In the genomic region with DNA sequence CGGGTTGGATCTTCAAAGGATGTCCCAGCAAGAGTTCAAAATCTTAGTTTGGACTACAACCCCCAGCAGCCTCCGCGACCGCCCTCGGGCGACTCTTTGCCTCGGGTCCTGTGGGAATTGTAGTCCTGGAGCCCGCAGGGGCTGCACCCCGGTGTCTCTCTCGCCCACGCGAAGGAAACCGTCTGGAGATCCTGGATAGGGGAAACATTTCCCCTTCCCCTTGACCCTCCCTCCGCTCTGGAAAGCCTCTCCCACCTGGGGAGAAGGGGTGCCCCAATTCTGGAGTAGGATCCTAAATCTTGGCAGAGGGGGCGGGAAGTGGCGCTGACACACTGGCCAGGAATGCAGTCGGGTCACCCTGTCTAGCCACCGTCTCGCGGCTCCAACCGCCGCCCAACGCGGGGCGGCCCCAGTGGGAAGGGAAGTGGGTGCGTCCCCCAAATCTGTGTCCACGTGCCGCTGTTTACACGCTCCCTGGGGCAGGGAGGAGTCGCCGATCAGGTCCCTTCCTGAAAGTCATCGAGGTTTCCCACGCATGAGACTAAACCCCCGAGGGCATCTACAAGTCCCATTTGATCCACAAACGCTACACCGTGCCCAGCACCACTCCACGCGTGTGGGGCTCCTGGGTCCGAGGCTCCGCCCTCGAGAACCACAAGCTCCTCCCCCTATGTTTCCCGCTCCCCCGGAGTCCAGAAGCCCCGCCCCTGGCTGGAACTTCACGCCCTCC, we compare ENCODE assay signal across 8 cellular contexts. TPM values are rescaled to one million over a fixed set of nuclear protein-coding genes. Genes with fewer than 3 reads are reported as not detected.
A peak's percentile ranks its signal among the peaks of the same experiment; 100 is the strongest.
DNase-seq lines count a peak whose midpoint lies in the region; ATAC-seq and TF ChIP-seq lines count a peak whose summit lies in the region.

No MANE protein-coding gene starts in this region.

- H3K27me3 Mint-ChIP-seq in neural progenitor cell (ENCODE audit: insufficient read depth, low read depth) = peaks cover 26% of the 10 kb centered on the region

- H3K36me3 Mint-ChIP-seq in neural progenitor cell = no peaks in the 10 kb centered on the region

- peak overlapping the region; percentile 98 for H2AFZ ChIP-seq in neural progenitor cell (replicated peaks)

- H3K27ac Mint-ChIP-seq in neural progenitor cell = peak overlapping the region; percentile 99

- H4K20me1 ChIP-seq in neural progenitor cell (ENCODE audit: low read depth) = peaks cover 28% of the 10 kb centered on the region

- H3K9me3 ChIP-seq in neural progenitor cell (ENCODE audit: low read depth) (no peaks in the 10 kb centered on the region), stomach (no peaks in the 10 kb centered on the region)

- no peak overlapping the region for H3K9ac ChIP-seq in neural progenitor cell

- peaks cover 21% of the 10 kb centered on the region for H3K4me1 ChIP-seq in neural progenitor cell
- H3K4me1 ChIP-seq in stomach = peaks cover 35 to 57% (median 49%) of the 10 kb centered on the region in 4 donors

- peak overlapping the region; percentile 93 for H3K4me3 Mint-ChIP-seq in neural progenitor cell

- DNase-seq in EH (ENCODE audit: low read depth) (peak; percentile 94), Kasumi-1 (lab: John Stamatoyannopoulos, UW) (peak; percentile 84 to 87), fibroblast of villous mesenchyme (ENCODE audit: low read depth) (peak; percentile 86), neural progenitor cell (ENCODE audit: low spot score) (peak; percentile 92), stomach (peak; percentile 91)
- peak; percentile 94 for DNase-seq in activated effector memory CD4-positive, alpha-beta T cell treated with anti-CD3 and anti-CD28 coated beads, Interleukin-2, amount 50 U/mL, for 16 hours

- no peaks in the 10 kb centered on the region for H3K9me3 Mint-ChIP-seq in neural progenitor cell

- ATAC-seq in GM21825 (IDR thresholded peaks at IDR 0.05; ENCODE audit: unreplicated experiment) = peak; percentile 48

- H3K4me3 ChIP-seq in fibroblast of villous mesenchyme (ENCODE audit: low read depth, low read length) (peak overlapping the region; percentile 92), neural progenitor cell (peak overlapping the region; percentile 65), stomach (peak overlapping the region; percentile 65 to 87 (median 80))

- intact Hi-C loops in stomach (cut with DNase I; ENCODE audit: low total_unique reads) = no loop called here

- peaks cover 4% of the 10 kb centered on the region for H3F3A ChIP-seq in neural progenitor cell (ENCODE audit: low read depth)

- H3K4me2 ChIP-seq in neural progenitor cell = peak overlapping the region; percentile 83

- H3K4me1 Mint-ChIP-seq in neural progenitor cell = peaks cover 32% of the 10 kb centered on the region

- TF ChIP-seq CTCF in fibroblast of villous mesenchyme (IDR thresholded peaks at IDR 0.05; ENCODE audit: insufficient read depth, low read depth, low read length) (no peak), neural progenitor cell (IDR thresholded peaks at IDR 0.05) (no peak), stomach (IDR thresholded peaks at IDR 0.05) (no peak)

- no peaks in the 10 kb centered on the region for H3K36me3 ChIP-seq in neural progenitor cell
- peaks cover 0 to 17% (median 6%) of the 10 kb centered on the region in 4 donors for H3K36me3 ChIP-seq in stomach

- peak; percentile 16 for TF ChIP-seq EP300 in stomach (IDR thresholded peaks at IDR 0.05)

- peaks cover 39% of the 10 kb centered on the region for H3K27me3 ChIP-seq in neural progenitor cell
- H3K27me3 ChIP-seq in stomach = peaks cover 0 to 28% (median 13%) of the 10 kb centered on the region in 3 donors

- peak; percentile 92 for TF ChIP-seq POLR2A in Raji (IDR thresholded peaks at IDR 0.05; ENCODE audit: insufficient read depth, low read depth, low read length)
- no peak for TF ChIP-seq POLR2A in stomach (IDR thresholded peaks at IDR 0.05)

- H3K27ac ChIP-seq in neural progenitor cell = peak overlapping the region; percentile 98
- H3K27ac ChIP-seq in stomach = peak overlapping the region; percentile 89 to 98 (median 91)

- peaks cover 8% of the 10 kb centered on the region for H3K79me2 ChIP-seq in neural progenitor cell (ENCODE audit: low read depth)

- 0 to 2% (median 0%) methylated on average over 16 to 45 of the region's 45 CpGs for WGBS in stomach, 5 donors

RNA-seq across cellular contexts. Expression of a gene that starts 0.7 kb away (rescaled TPM):
- total RNA-seq in fibroblast of villous mesenchyme (5.6 and 8.4 TPM in 2 replicates), neural progenitor cell (ENCODE audit: low replicate concordance) (2.9 and 8.6 TPM in 2 replicates), stomach (10 to 100 TPM in 3 of 5 donors, 1 to 10 TPM in 2; 2.4 to 44.9 (median 28.0) TPM)
- polyA plus RNA-seq in stomach = 100 to 1,000 TPM in 1 of 3 donors, 10 to 100 TPM in 1, 1 to 10 TPM in 1; 9.2 to 120 (median 11.8) TPM

RNA-seq across cellular contexts. Expression of a gene that starts 0.8 kb away (rescaled TPM):
- total RNA-seq in fibroblast of villous mesenchyme = 8.1 and 13.4 TPM in 2 replicates
- 5.5 and 6.8 TPM in 2 replicates for total RNA-seq in neural progenitor cell (ENCODE audit: low replicate concordance)
- 1 to 10 TPM in 2 of 5 donors, under 1 TPM in 1, not detected in 2; 0.55 to 5.9 (median 2.2) TPM for total RNA-seq in stomach
- polyA plus RNA-seq in stomach = 1 to 10 TPM; 1.8 to 7.2 (median 3.4) TPM

RNA-seq across cellular contexts. Expression of a gene that starts 18.1 kb away (rescaled TPM):
- total RNA-seq in fibroblast of villous mesenchyme (73.0 and 88.9 TPM in 2 replicates), neural progenitor cell (ENCODE audit: low replicate concordance) (46.0 and 74.5 TPM in 2 replicates), stomach (10 to 100 TPM in 4 of 5 donors, 1 to 10 TPM in 1; 7.8 to 79.3 (median 36.9) TPM)
- 10 to 100 TPM; 53.9 to 66.9 (median 54.6) TPM for polyA plus RNA-seq in stomach

RNA-seq across cellular contexts. Expression of a gene that starts 35.2 kb away (rescaled TPM):
- total RNA-seq in fibroblast of villous mesenchyme (53.5 and 73.0 TPM in 2 replicates), neural progenitor cell (ENCODE audit: low replicate concordance) (31.0 and 71.6 TPM in 2 replicates), stomach (10 to 100 TPM in 3 of 5 donors, 1 to 10 TPM in 2; 5.3 to 77.3 (median 12.0) TPM)
- 10 to 100 TPM in 1 of 3 donors, 1 to 10 TPM in 2; 6.2 to 10.5 (median 6.9) TPM for polyA plus RNA-seq in stomach

Comparison
In these comparisons a context has a peak if more than half of its experiments do, and no peak if none do; other contexts are left out.
1. Peak in every context shown above with its lines: DNase-seq, ATAC-seq, H3K4me3 ChIP-seq and H3K27ac ChIP-seq.